ENCODE assay signal across 18 cellular contexts in the genomic region with DNA sequence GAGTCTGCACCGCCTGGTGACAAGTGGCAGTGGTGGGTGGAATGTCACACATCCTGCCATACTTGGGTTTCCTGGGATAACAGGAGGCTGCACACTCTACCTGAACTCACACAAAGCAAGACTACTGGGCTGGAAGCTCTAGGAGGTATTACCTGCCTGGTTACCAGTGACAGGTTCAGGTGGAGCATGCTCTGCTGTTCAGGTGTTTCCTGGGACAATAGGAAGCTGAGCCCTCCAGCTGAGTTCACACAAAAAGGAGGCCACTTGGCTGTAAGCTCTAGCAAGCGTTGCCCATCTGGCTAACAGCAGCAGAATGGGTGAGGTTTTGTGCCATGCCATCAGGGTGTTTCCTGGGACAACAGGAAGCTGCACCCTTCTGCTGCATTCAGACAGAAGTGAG. TPM values are rescaled to one million over a fixed set of nuclear protein-coding genes. Genes with fewer than 3 reads are reported as not detected.
DNase-seq lines count a peak whose midpoint lies in the region; ATAC-seq and TF ChIP-seq lines count a peak whose summit lies in the region.
"Had no signal": no experiment of that assay in that cellular context is flagged by ENCODE, and none has a peak within 500 bp of the region (broad histone marks: within the 10 kb centered on the region; RNA-seq: fewer than 3 reads in every experiment).

No MANE protein-coding gene starts in this region.

- DNase-seq in NCI-H748 (lab: John Stamatoyannopoulos, UW; ENCODE audit: unreplicated experiment) (peak; percentile 15), NCI-H748 treated with DMSO at 0.1 percent for 48 hours (lab: John Stamatoyannopoulos, UW) (no peak), NCI-H146 (lab: John Stamatoyannopoulos, UW) (peak; percentile 80), WTC11 (ENCODE audit: low spot score) (peak; percentile 13), HK-2 (ENCODE audit: unreplicated experiment) (no peak)
- no peak for DNase-seq in T-helper 2 cell treated with Interferon-gamma antibody and Interleukin-4, amounts not matched to agents 5 μg/mL and 100 μg/mL, for 36 hours (ENCODE audit: low spot score)
- DNase-seq: CD4-positive, CD25-positive, alpha-beta regulatory T cell; DMS79 treated with DMSO at 0.1 percent for 48 hours; GF-D8; KBM-7; MM.1S; NCI-H1048; NCI-H187; NCI-H510A; NCI-H774; SIG-M5 had no signal

- CTCF ChIA-PET in WTC11 (lab: Charles Lee), result no interaction called here

- TF ChIP-seq CTCF in WTC11 (IDR thresholded peaks at IDR 0.05), result no peak

- POLR2A ChIA-PET in WTC11 (lab: Charles Lee), result no interaction called here

- ATAC-seq in WTC11 (peak; percentile 85), HG02610 (IDR thresholded peaks at IDR 0.05; ENCODE audit: unreplicated experiment) (no peak)

- peaks cover 7% of the 10 kb centered on the region; the same call in 1 of the 2 replicates for H3K4me1 Mint-ChIP-seq in WTC11
- H3K4me1 Mint-ChIP-seq in T-helper 2 cell treated with Interferon-gamma antibody and Interleukin-4, amounts not matched to agents 5 μg/mL and 100 μg/mL, for 36 hours (ENCODE audit: low read depth), result no peaks in the 10 kb centered on the region
- H3K4me1 Mint-ChIP-seq: CD4-positive, CD25-positive, alpha-beta regulatory T cell had no signal

- H3K4me3 Mint-ChIP-seq in WTC11, result no peak overlapping the region
- no peak overlapping the region for H3K4me3 Mint-ChIP-seq in T-helper 2 cell treated with Interferon-gamma antibody and Interleukin-4, amounts not matched to agents 5 μg/mL and 100 μg/mL, for 36 hours
- H3K4me3 Mint-ChIP-seq: CD4-positive, CD25-positive, alpha-beta regulatory T cell had no signal

- no peak overlapping the region for H3K27ac Mint-ChIP-seq in WTC11
- H3K27ac Mint-ChIP-seq in T-helper 2 cell treated with Interferon-gamma antibody and Interleukin-4, amounts not matched to agents 5 μg/mL and 100 μg/mL, for 36 hours, result no peak overlapping the region
- H3K27ac Mint-ChIP-seq: CD4-positive, CD25-positive, alpha-beta regulatory T cell had no signal

- H3K9me3 Mint-ChIP-seq in WTC11, result peaks cover 6% of the 10 kb centered on the region; the same call in 1 of the 2 replicates
- H3K9me3 Mint-ChIP-seq in T-helper 2 cell treated with Interferon-gamma antibody and Interleukin-4, amounts not matched to agents 5 μg/mL and 100 μg/mL, for 36 hours, result no peaks in the 10 kb centered on the region

- no peaks in the 10 kb centered on the region for H3K27me3 Mint-ChIP-seq in WTC11 (ENCODE audit: low read depth)
- no peaks in the 10 kb centered on the region for H3K27me3 Mint-ChIP-seq in T-helper 2 cell treated with Interferon-gamma antibody and Interleukin-4, amounts not matched to agents 5 μg/mL and 100 μg/mL, for 36 hours (ENCODE audit: low read depth)
- H3K27me3 Mint-ChIP-seq: CD4-positive, CD25-positive, alpha-beta regulatory T cell had no signal

- no peaks in the 10 kb centered on the region for H3K36me3 Mint-ChIP-seq in WTC11
- no peaks in the 10 kb centered on the region for H3K36me3 Mint-ChIP-seq in T-helper 2 cell treated with Interferon-gamma antibody and Interleukin-4, amounts not matched to agents 5 μg/mL and 100 μg/mL, for 36 hours (ENCODE audit: low read depth)
- H3K36me3 Mint-ChIP-seq: CD4-positive, CD25-positive, alpha-beta regulatory T cell had no signal

TF ChIP-seq in WTC11, 78 proteins besides CTCF, POLR2A, EP300 and RAD21:
- no peak for TF ChIP-seq GTF2I (CRISPR knock-in tag; conservative IDR thresholded peaks at IDR 0.05)
- TF ChIP-seq, protein P1, sequence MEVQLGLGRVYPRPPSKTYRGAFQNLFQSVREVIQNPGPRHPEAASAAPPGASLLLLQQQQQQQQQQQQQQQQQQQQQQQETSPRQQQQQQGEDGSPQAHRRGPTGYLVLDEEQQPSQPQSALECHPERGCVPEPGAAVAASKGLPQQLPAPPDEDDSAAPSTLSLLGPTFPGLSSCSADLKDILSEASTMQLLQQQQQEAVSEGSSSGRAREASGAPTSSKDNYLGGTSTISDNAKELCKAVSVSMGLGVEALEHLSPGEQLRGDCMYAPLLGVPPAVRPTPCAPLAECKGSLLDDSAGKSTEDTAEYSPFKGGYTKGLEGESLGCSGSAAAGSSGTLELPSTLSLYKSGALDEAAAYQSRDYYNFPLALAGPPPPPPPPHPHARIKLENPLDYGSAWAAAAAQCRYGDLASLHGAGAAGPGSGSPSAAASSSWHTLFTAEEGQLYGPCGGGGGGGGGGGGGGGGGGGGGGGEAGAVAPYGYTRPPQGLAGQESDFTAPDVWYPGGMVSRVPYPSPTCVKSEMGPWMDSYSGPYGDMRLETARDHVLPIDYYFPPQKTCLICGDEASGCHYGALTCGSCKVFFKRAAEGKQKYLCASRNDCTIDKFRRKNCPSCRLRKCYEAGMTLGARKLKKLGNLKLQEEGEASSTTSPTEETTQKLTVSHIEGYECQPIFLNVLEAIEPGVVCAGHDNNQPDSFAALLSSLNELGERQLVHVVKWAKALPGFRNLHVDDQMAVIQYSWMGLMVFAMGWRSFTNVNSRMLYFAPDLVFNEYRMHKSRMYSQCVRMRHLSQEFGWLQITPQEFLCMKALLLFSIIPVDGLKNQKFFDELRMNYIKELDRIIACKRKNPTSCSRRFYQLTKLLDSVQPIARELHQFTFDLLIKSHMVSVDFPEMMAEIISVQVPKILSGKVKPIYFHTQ (CRISPR knock-in tag; IDR thresholded peaks at IDR 0.05), result 0 out of 2 replicates have a peak, but pooled peaks have one; percentile 25

RNA-seq across cellular contexts. Expression of gene UGT2B7, which starts 17.4 kb away (rescaled TPM):
- 0.11 TPM in 1 of 3 replicates, not detected in the others for total RNA-seq in WTC11 (2021)
- total RNA-seq: CD4-positive, CD25-positive, alpha-beta regulatory T cell; T-helper 1 cell treated with Interleukin-12 subunit alpha and Interleukin-12 subunit beta and Interleukin-4 antibody, amounts not matched to agents 30 ng/mL and 1 ng/mL, for 36 hours had no signal

Comparison
In these comparisons a context has a peak if more than half of its experiments do, and no peak if none do; other contexts are left out.
1. DNase-seq: peak in NCI-H748 (single experiment), NCI-H146 (single experiment) and WTC11 (single experiment); none in NCI-H748 treated with DMSO at 0.1 percent for 48 hours (single experiment), T-helper 2 cell treated with Interferon-gamma antibody and Interleukin-4, amounts not matched to agents 5 μg/mL and 100 μg/mL, for 36 hours (single experiment) and HK-2 (single experiment).